In the genomic region with DNA sequence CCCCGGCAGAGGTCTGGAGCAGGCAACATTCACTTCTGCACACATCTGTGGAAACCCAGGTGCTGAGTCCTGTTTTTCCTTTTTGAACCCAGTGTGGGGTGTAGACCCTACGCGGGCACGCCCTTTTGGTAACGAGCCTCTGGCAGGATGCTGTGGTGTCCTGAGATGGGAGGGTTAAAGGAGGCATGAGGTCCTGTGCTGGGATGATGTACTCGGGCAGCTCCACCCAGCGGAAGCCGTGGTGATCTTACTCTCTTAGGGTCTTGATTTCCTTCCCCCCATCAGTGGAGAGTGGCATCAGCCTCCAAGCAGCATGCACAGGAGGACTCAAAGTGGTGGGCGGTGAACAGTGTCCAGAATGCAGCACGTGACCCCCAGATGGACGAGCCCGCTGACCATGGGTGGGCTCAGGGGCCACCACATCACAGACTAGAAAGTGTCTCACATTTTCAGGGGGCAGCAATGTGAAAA, we compare ENCODE assay signal across 19 cellular contexts.
DNase-seq lines count a peak whose midpoint lies in the region; ATAC-seq and TF ChIP-seq lines count a peak whose summit lies in the region.
"Had no signal": no experiment of that assay in that cellular context is flagged by ENCODE, and none has a peak within 500 bp of the region (broad histone marks: within the 10 kb centered on the region; RNA-seq: fewer than 3 reads in every experiment).

No MANE protein-coding gene starts in this region.

- H3K36me3 ChIP-seq in BLaER1 treated with 17β-estradiol and CSF1 and Interleukin-3, amounts not matched to agents 10 nM and 100 nM, result no peaks in the 10 kb centered on the region
- H3K36me3 ChIP-seq in DND-41 (ENCODE audit: insufficient read depth, low read length), result no peaks in the 10 kb centered on the region
- H3K36me3 ChIP-seq: cardiac muscle cell, thoracic aorta had no signal

- H3K27me3 ChIP-seq in BLaER1 treated with 17β-estradiol and CSF1 and Interleukin-3, amounts not matched to agents 10 nM and 100 nM, result peaks cover 0 to 35% (median 11%) of the 10 kb centered on the region in 11 experiments; a peak in 11 of 22 replicates
- H3K27me3 ChIP-seq in DND-41 (ENCODE audit: insufficient read depth, low read length, poor library complexity), result no peaks in the 10 kb centered on the region
- H3K27me3 ChIP-seq: cardiac muscle cell had no signal

- H4K20me1 ChIP-seq in BLaER1 treated with 17β-estradiol and CSF1 and Interleukin-3, amounts not matched to agents 10 nM and 100 nM, result peaks cover 0 to 7% (median 0%) of the 10 kb centered on the region in 11 experiments; a peak in 3 of 22 replicates
- H4K20me1 ChIP-seq in DND-41 (ENCODE audit: insufficient read depth, low read length), result no peaks in the 10 kb centered on the region; the same call in 1 of the 2 replicates

- H3K9ac ChIP-seq in BLaER1 treated with 17β-estradiol and CSF1 and Interleukin-3, amounts not matched to agents 10 nM and 100 nM, result no peak overlapping the region
- no peak overlapping the region for H3K9ac ChIP-seq in DND-41 (ENCODE audit: low read depth, low read length)

- H3K4me2 ChIP-seq in BLaER1 treated with 17β-estradiol and CSF1 and Interleukin-3, amounts not matched to agents 10 nM and 100 nM, result peak overlapping the region in 7 of 11 experiments; percentile 26 to 68 (median 53); a peak in 7 of 22 replicates
- H3K4me2 ChIP-seq in DND-41 (ENCODE audit: insufficient read depth, low read length), result no peak overlapping the region

- no peaks in the 10 kb centered on the region for H3K79me2 ChIP-seq in DND-41 (ENCODE audit: insufficient read depth, low read length)

- ATAC-seq in DND-41 (ENCODE audit: insufficient read depth, low read depth), result 0 out of 3 replicates have a peak, but pooled peaks have one; percentile 30
- no peak for ATAC-seq in GM18858 (IDR thresholded peaks at IDR 0.05; ENCODE audit: unreplicated experiment)
- no peak for ATAC-seq in GM21367 (IDR thresholded peaks at IDR 0.05; ENCODE audit: unreplicated experiment)
- ATAC-seq: psoas muscle; stimulated activated naive B cell treated with anti-CD40 and anti-IgM and Interleukin-4, amounts not matched to agents 10 μg/mL and 1 μg/mL and 100 μg/mL, for 72 hours had no signal

- H2AFZ ChIP-seq in DND-41 (ENCODE audit: low read depth, low read length), result no peak overlapping the region

- H3K27ac ChIP-seq in BLaER1 treated with 17β-estradiol and CSF1 and Interleukin-3, amounts not matched to agents 10 nM and 100 nM, result no peak overlapping the region
- no peak overlapping the region for H3K27ac ChIP-seq in DND-41 (ENCODE audit: low read length)
- H3K27ac ChIP-seq: cardiac muscle cell, psoas muscle, skin epidermis, thoracic aorta had no signal

- H3K9me3 ChIP-seq in BLaER1 treated with 17β-estradiol and CSF1 and Interleukin-3, amounts not matched to agents 10 nM and 100 nM (replicated peaks in 1 of 11), result no peaks in the 10 kb centered on the region
- no peaks in the 10 kb centered on the region for H3K9me3 ChIP-seq in DND-41 (ENCODE audit: insufficient read depth, low read length, severe bottlenecking)
- H3K9me3 ChIP-seq: psoas muscle, thoracic aorta had no signal

- no peak for DNase-seq in DND-41
- peak; percentile 24 for DNase-seq in activated effector memory CD4-positive, alpha-beta T cell treated with Interleukin-2 at 50 U/mL for 16 hours
- DNase-seq in mesenteric fat pad (ENCODE audit: low spot score), result peak; percentile 76
- no peak for DNase-seq in NCI-H345 treated with DMSO at 0.1 percent for 48 hours (lab: John Stamatoyannopoulos, UW; ENCODE audit: unreplicated experiment)
- DNase-seq in stimulated activated CD4-positive, alpha-beta T cell treated with anti-CD3 and anti-CD28 coated beads, Interleukin-2, amount 100 ng/mL, for 48 hours, result no peak
- DNase-seq: amygdala; GF-D8; IMR-90; MM.1S; NCI-H69; psoas muscle; stimulated activated CD4-positive, alpha-beta T cell treated with anti-CD3 and anti-CD28 coated beads, Interleukin-2, amount 100 ng/mL, for 24 hours; stimulated activated naive B cell treated with anti-CD40 and anti-IgM and Interleukin-4, amounts not matched to agents 10 μg/mL and 1 μg/mL and 100 μg/mL, for 72 hours had no signal

- no peak for TF ChIP-seq CTCF in DND-41 (IDR thresholded peaks at IDR 0.05; ENCODE audit: borderline replicate concordance, extremely low read depth, low read length, poor library complexity, severe bottlenecking)

- H3K4me3 ChIP-seq in BLaER1 treated with 17β-estradiol and CSF1 and Interleukin-3, amounts not matched to agents 10 nM and 100 nM, result no peak overlapping the region
- no peak overlapping the region for H3K4me3 ChIP-seq in DND-41 (ENCODE audit: low read depth in 1 of 2, low read length in 2 of 2)
- H3K4me3 ChIP-seq: cardiac muscle cell, psoas muscle, skin epidermis, thoracic aorta had no signal

- H3K4me1 ChIP-seq in BLaER1 treated with 17β-estradiol and CSF1 and Interleukin-3, amounts not matched to agents 10 nM and 100 nM, result peaks cover 18 to 46% (median 39%) of the 10 kb centered on the region in 10 experiments
- H3K4me1 ChIP-seq in DND-41 (ENCODE audit: insufficient read depth, low read length), result peaks cover 9% of the 10 kb centered on the region
- H3K4me1 ChIP-seq: psoas muscle had no signal

Comparison
In these comparisons a context has a peak if more than half of its experiments do, and no peak if none do; other contexts are left out.
1. DNase-seq: peak in activated effector memory CD4-positive, alpha-beta T cell treated with Interleukin-2 at 50 U/mL for 16 hours (single experiment) and mesenteric fat pad (single experiment); none in DND-41 (single experiment), NCI-H345 treated with DMSO at 0.1 percent for 48 hours (single experiment) and stimulated activated CD4-positive, alpha-beta T cell treated with anti-CD3 and anti-CD28 coated beads, Interleukin-2, amount 100 ng/mL, for 48 hours (0 of 2).